ENCODE assay signal across 20 cellular contexts in genomic region chr15:58697220-58697619, GRCh38.
"Had no signal": no experiment of that assay in that cellular context is flagged by ENCODE, and none has a peak within 500 bp of the region (broad histone marks: within the 10 kb centered on the region; RNA-seq: fewer than 3 reads in every experiment).

No MANE protein-coding gene starts in this region.

- DNase-seq: activated CD4-positive, alpha-beta T cell treated with anti-CD3 and anti-CD28 coated beads for 4 hours; activated CD8-positive, alpha-beta memory T cell treated with anti-CD3 and anti-CD28 coated beads for 24 hours; activated naive CD4-positive, alpha-beta T cell treated with Interleukin-2 at 50 U/mL for 16 hours; colonic mucosa; esophagus squamous epithelium; kidney; left lung; right lobe of liver; stimulated activated CD4-positive, alpha-beta T cell treated with anti-CD3 and anti-CD28 coated beads, Interleukin-4, amount 100 ng/mL, for 4 hours; stimulated activated CD8-positive, alpha-beta memory T cell treated with anti-CD3 and anti-CD28 coated beads, Interleukin-4, amount 100 ng/mL, for 48 hours; T-helper 17 cell had no signal

- ATAC-seq: left lung, T-helper 17 cell had no signal

- H3K27me3 ChIP-seq: cardiac muscle cell, colonic mucosa, esophagus squamous epithelium, hepatocyte, left lung, right lobe of liver, suprapubic skin had no signal

- H2AFZ ChIP-seq: hepatocyte had no signal

- H3K36me3 ChIP-seq: colonic mucosa, prostate gland had no signal

- H3K4me3 ChIP-seq: cardiac muscle cell, colonic mucosa, esophagus squamous epithelium, hepatocyte, left lung, prostate gland, right lobe of liver, smooth muscle cell, suprapubic skin had no signal

- H3K4me2 ChIP-seq: hepatocyte, smooth muscle cell had no signal

- H3K27ac Mint-ChIP-seq: nephron; stimulated activated naive CD8-positive, alpha-beta T cell treated with anti-CD3 and anti-CD28 coated beads, Interleukin-15, Interleukin-2, amounts not matched to agents 100 ng/mL and 50 ng/mL, for 24 hours; T-helper 17 cell had no signal

- H3K27me3 Mint-ChIP-seq: stimulated activated naive CD8-positive, alpha-beta T cell treated with anti-CD3 and anti-CD28 coated beads, Interleukin-15, Interleukin-2, amounts not matched to agents 100 ng/mL and 50 ng/mL, for 24 hours; T-helper 17 cell; type B pancreatic cell had no signal

- H3K27ac ChIP-seq: cardiac muscle cell, colonic mucosa, esophagus squamous epithelium, hepatocyte, left lung, prostate gland, right lobe of liver, suprapubic skin had no signal

- H3K4me1 ChIP-seq: colonic mucosa, prostate gland, right lobe of liver had no signal

- H3K4me3 Mint-ChIP-seq: nephron; stimulated activated naive CD8-positive, alpha-beta T cell treated with anti-CD3 and anti-CD28 coated beads, Interleukin-15, Interleukin-2, amounts not matched to agents 100 ng/mL and 50 ng/mL, for 24 hours; type B pancreatic cell had no signal

- FAIRE-seq: endothelial cell of umbilical vein, kidney had no signal

- H3K9me3 ChIP-seq: colonic mucosa, prostate gland, right lobe of liver had no signal

- H3K4me1 Mint-ChIP-seq: nephron had no signal
